In the genomic region with DNA sequence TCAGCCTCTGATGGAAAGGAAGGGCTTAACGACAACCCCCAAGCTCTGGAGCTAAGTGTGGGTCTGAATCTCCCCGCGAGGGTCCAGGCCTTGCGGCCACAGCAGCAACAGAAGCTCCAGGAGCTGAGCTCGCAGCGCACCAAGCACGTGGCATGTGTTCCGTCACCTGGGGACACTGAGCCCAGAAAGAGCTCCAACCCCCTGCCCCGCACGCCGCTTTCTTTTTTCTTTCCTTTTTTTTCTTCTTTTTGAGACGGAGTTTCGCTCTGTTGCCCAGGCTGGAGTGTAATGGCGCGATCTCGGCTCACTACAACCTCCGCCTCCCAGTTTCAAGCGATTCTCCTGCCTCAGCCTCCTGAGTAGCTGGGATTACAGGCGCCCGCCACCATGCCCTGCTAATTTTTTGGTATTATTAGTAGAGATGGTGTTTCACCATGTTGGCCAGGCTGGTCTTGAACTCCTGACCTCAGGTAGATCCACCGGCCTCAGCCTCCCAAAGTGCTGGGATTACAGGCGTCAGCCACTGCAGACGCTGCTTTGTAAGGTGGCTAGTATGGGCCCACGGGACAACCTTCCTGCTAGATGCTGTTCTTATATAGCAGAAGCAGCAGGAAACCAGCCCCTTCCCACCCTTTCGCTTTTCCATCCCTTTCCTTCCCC, we compare ENCODE assay signal across 8 cellular contexts. TPM values are rescaled to one million over a fixed set of nuclear protein-coding genes. Genes with fewer than 3 reads are reported as not detected.
DNase-seq lines count a peak whose midpoint lies in the region; ATAC-seq and TF ChIP-seq lines count a peak whose summit lies in the region.

No MANE protein-coding gene starts in this region.

- H3K36me3 ChIP-seq in right lobe of liver (no peaks in the 10 kb centered on the region), upper lobe of left lung (peaks cover 0 to 6% (median 3%) of the 10 kb centered on the region in 4 donors)

- no peak for ATAC-seq in activated naive CD8-positive, alpha-beta T cell treated with anti-CD3 and anti-CD28 coated beads, Interleukin-2, amount 10 ng/mL, durations not matched to agents 7 days and 5 days (ENCODE audit: low read depth)
- ATAC-seq in right lobe of liver (no peak), upper lobe of left lung (ENCODE audit: low FRiP score in 2 of 2) (no peak)

- H3K4me3 Mint-ChIP-seq in activated naive CD4-positive, alpha-beta T cell treated with anti-CD3 and anti-CD28 coated beads for 36 hours: peak overlapping the region; percentile 62
- peak overlapping the region; percentile 76 for H3K4me3 Mint-ChIP-seq in activated naive CD8-positive, alpha-beta T cell treated with anti-CD3 and anti-CD28 coated beads, Interleukin-2, amount 10 ng/mL, durations not matched to agents 7 days and 5 days

- TF ChIP-seq POLR2A in right lobe of liver (IDR thresholded peaks at IDR 0.05): no peak
- TF ChIP-seq POLR2A in upper lobe of left lung (IDR thresholded peaks at IDR 0.05): no peak

- POLR2A ChIA-PET in activated naive CD8-positive, alpha-beta T cell treated with anti-CD3 and anti-CD28 coated beads, Interleukin-2, amount 10 ng/mL, durations not matched to agents 7 days and 5 days (lab: Charles Lee): interaction anchor here (1.3 to 1.6 kb wide), 4 partner anchors 11 to 206 kb away, joined by 3 to 6 read pairs (median 4); partner anchors contain the start of genes GRK4 and NOP14

- H3K9me3 ChIP-seq in right lobe of liver: no peaks in the 10 kb centered on the region
- H3K9me3 ChIP-seq in upper lobe of left lung: no peaks in the 10 kb centered on the region

- no peaks in the 10 kb centered on the region for H3K27me3 Mint-ChIP-seq in activated naive CD4-positive, alpha-beta T cell treated with anti-CD3 and anti-CD28 coated beads for 36 hours (ENCODE audit: low read depth)
- no peaks in the 10 kb centered on the region for H3K27me3 Mint-ChIP-seq in activated naive CD8-positive, alpha-beta T cell treated with anti-CD3 and anti-CD28 coated beads, Interleukin-2, amount 10 ng/mL, durations not matched to agents 7 days and 5 days

- intact Hi-C loops in activated naive CD4-positive, alpha-beta T cell treated with anti-CD3 and anti-CD28 coated beads for 36 hours (cut with micrococcal nuclease): loop anchor here (1.0 kb wide), 1 partner anchor 11 kb away; no protein-coding TSS in a partner anchor
- intact Hi-C loops in right lobe of liver (cut with DNase I): no loop called here

- no peak for DNase-seq in activated naive CD4-positive, alpha-beta T cell treated with anti-CD3 and anti-CD28 coated beads for 36 hours
- no peak for DNase-seq in activated naive CD4-positive, alpha-beta T cell treated with Interleukin-2 at 50 U/mL for 16 hours
- DNase-seq in activated naive CD8-positive, alpha-beta T cell treated with anti-CD3 and anti-CD28 coated beads, Interleukin-2, amount 10 ng/mL, durations not matched to agents 7 days and 5 days: no peak
- DNase-seq in right lobe of liver (no peak), upper lobe of left lung (no peak), SIG-M5 (lab: John Stamatoyannopoulos, UW) (no peak), C1 segment of cervical spinal cord (lab: John Stamatoyannopoulos, UW) (no peak)
- no peak for DNase-seq in stimulated activated CD4-positive, alpha-beta T cell treated with anti-CD3 and anti-CD28 coated beads, Interleukin-1b, Interleukin-23, amount 100 ng/mL, for 48 hours

- H3K27ac ChIP-seq in right lobe of liver (peak overlapping the region in 1 of 3 donors; percentile 31), upper lobe of left lung (peak overlapping the region in 3 of 4 donors; percentile 59 to 95 (median 80))

- peaks cover 2% of the 10 kb centered on the region for H3K36me3 Mint-ChIP-seq in activated naive CD4-positive, alpha-beta T cell treated with anti-CD3 and anti-CD28 coated beads for 36 hours (ENCODE audit: low read depth)
- H3K36me3 Mint-ChIP-seq in activated naive CD8-positive, alpha-beta T cell treated with anti-CD3 and anti-CD28 coated beads, Interleukin-2, amount 10 ng/mL, durations not matched to agents 7 days and 5 days: peaks cover 6% of the 10 kb centered on the region

- H3K4me3 ChIP-seq in right lobe of liver (peak overlapping the region in 2 of 3 donors; percentile 9 to 31), upper lobe of left lung (peak overlapping the region in 3 of 4 donors; percentile 79 to 96 (median 85))

- WGBS in right lobe of liver (ENCODE audit: insufficient coverage, low coverage, low lambda C conversion rate, missing lambda C conversion rate): 74% methylated on average over 15 of the region's 25 CpGs
- WGBS in upper lobe of left lung, 2 donors: 75 to 77% methylated on average over 24 to 25 of the region's 25 CpGs

- H3K27ac Mint-ChIP-seq in activated naive CD4-positive, alpha-beta T cell treated with anti-CD3 and anti-CD28 coated beads for 36 hours: no peak overlapping the region
- H3K27ac Mint-ChIP-seq in activated naive CD8-positive, alpha-beta T cell treated with anti-CD3 and anti-CD28 coated beads, Interleukin-2, amount 10 ng/mL, durations not matched to agents 7 days and 5 days: no peak overlapping the region

- TF ChIP-seq CTCF in right lobe of liver (IDR thresholded peaks at IDR 0.05) (no peak), upper lobe of left lung (IDR thresholded peaks at IDR 0.05) (no peak)

- CTCF ChIA-PET in activated naive CD4-positive, alpha-beta T cell treated with anti-CD3 and anti-CD28 coated beads for 36 hours (lab: Charles Lee): interaction anchor here (0.6 to 0.8 kb wide), 4 partner anchors 11 to 292 kb away, joined by 3 to 5 read pairs (median 3); no protein-coding TSS in a partner anchor

- no peak for TF ChIP-seq EP300 in upper lobe of left lung (IDR thresholded peaks at IDR 0.05)

- H3K4me1 ChIP-seq in right lobe of liver: peaks cover 0 to 17% (median 0%) of the 10 kb centered on the region in 4 donors
- H3K4me1 ChIP-seq in upper lobe of left lung: peaks cover 16 to 37% (median 26%) of the 10 kb centered on the region in 4 donors

- H3K4me1 Mint-ChIP-seq in activated naive CD4-positive, alpha-beta T cell treated with anti-CD3 and anti-CD28 coated beads for 36 hours (ENCODE audit: low read depth): peaks cover 26% of the 10 kb centered on the region
- H3K4me1 Mint-ChIP-seq in activated naive CD8-positive, alpha-beta T cell treated with anti-CD3 and anti-CD28 coated beads, Interleukin-2, amount 10 ng/mL, durations not matched to agents 7 days and 5 days: peaks cover 20% of the 10 kb centered on the region

- H3K27me3 ChIP-seq in right lobe of liver (no peaks in the 10 kb centered on the region), upper lobe of left lung (no peaks in the 10 kb centered on the region)

- H3K9me3 Mint-ChIP-seq in activated naive CD4-positive, alpha-beta T cell treated with anti-CD3 and anti-CD28 coated beads for 36 hours: no peaks in the 10 kb centered on the region
- H3K9me3 Mint-ChIP-seq in activated naive CD8-positive, alpha-beta T cell treated with anti-CD3 and anti-CD28 coated beads, Interleukin-2, amount 10 ng/mL, durations not matched to agents 7 days and 5 days: no peaks in the 10 kb centered on the region

RNA-seq across cellular contexts. Expression of gene TNIP2, which starts 0.7 kb away (rescaled TPM):
- total RNA-seq in activated naive CD4-positive, alpha-beta T cell treated with anti-CD3 and anti-CD28 coated beads for 36 hours: 10 to 100 TPM; 54.2 to 55.0 TPM
- total RNA-seq in activated naive CD8-positive, alpha-beta T cell treated with anti-CD3 and anti-CD28 coated beads, Interleukin-2, amount 10 ng/mL, durations not matched to agents 7 days and 5 days: 10 to 100 TPM; 47.0 to 50.0 TPM
- total RNA-seq in right lobe of liver (10 to 100 TPM in 5 of 6 experiments, 1 to 10 TPM in 1; 9.7 to 40.6 (median 18.8) TPM), upper lobe of left lung (10 to 100 TPM; 39.4 to 87.1 (median 60.1) TPM)

RNA-seq across cellular contexts. Expression of gene SH3BP2, which starts 36.1 kb away (rescaled TPM):
- total RNA-seq in activated naive CD4-positive, alpha-beta T cell treated with anti-CD3 and anti-CD28 coated beads for 36 hours: 10 to 100 TPM; 45.7 to 47.4 TPM
- 10 to 100 TPM; 82.6 to 83.7 TPM for total RNA-seq in activated naive CD8-positive, alpha-beta T cell treated with anti-CD3 and anti-CD28 coated beads, Interleukin-2, amount 10 ng/mL, durations not matched to agents 7 days and 5 days
- total RNA-seq in right lobe of liver (10 to 100 TPM; 34.9 to 51.8 (median 40.7) TPM), upper lobe of left lung (100 to 1,000 TPM in 3 of 6 donors, 10 to 100 TPM in 3; 59.1 to 358 (median 103) TPM)
